ENCODE assay signal across 1 cellular context in the genomic region with DNA sequence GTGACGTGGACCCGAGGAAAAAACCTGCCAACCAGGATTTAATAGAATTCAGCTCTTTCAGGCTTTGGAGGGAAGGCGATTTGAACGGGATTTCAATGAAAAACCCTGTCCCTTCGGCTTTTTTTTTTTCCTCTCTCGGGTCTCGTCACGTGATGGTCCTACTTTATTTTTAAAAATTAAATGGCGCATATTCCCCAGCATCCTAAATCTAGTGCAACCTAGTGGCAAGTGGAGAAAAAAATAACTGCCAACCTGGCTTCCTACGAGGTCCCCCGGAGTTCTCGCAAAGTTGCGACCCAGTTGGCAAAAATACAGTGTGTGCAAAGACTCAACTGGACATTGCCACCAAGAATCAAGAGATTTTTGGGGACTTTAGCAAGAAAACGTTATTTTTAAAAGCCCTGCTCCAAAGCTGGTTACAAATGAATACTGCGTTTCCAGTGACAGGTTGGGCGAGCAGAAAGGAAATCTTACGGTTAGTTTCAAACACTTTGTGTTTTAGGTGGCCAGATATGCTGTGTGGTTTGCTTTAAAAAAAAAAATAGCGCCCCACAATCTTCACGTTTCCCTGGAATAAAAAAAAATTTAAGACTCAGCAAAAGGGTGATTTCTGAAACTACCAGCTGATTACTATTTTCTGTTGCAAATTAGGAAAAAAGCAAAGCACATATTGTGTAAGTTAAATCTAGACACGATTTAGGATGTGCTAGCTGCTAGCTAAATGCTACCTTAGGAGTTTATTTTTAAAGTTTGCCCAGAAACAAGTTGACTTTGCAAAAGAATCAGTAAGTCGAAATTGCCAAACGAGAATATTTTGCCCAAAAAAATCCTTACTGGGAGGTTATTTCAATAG.
A peak's percentile ranks its signal among the peaks of the same experiment; 100 is the strongest.
TF ChIP-seq lines count a peak whose summit lies in the region.

No MANE protein-coding gene starts in this region.

TF ChIP-seq in HepG2, 621 proteins besides CTCF, POLR2A, EP300 and RAD21 (continued from another document):
- TF ChIP-seq, protein P1, sequence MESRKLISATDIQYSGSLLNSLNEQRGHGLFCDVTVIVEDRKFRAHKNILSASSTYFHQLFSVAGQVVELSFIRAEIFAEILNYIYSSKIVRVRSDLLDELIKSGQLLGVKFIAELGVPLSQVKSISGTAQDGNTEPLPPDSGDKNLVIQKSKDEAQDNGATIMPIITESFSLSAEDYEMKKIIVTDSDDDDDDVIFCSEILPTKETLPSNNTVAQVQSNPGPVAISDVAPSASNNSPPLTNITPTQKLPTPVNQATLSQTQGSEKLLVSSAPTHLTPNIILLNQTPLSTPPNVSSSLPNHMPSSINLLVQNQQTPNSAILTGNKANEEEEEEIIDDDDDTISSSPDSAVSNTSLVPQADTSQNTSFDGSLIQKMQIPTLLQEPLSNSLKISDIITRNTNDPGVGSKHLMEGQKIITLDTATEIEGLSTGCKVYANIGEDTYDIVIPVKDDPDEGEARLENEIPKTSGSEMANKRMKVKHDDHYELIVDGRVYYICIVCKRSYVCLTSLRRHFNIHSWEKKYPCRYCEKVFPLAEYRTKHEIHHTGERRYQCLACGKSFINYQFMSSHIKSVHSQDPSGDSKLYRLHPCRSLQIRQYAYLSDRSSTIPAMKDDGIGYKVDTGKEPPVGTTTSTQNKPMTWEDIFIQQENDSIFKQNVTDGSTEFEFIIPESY (CRISPR knock-in tag; IDR thresholded peaks at IDR 0.05): no peak
- TF ChIP-seq TSC22D2 (CRISPR knock-in tag; IDR thresholded peaks at IDR 0.05; ENCODE audit: borderline replicate concordance) (no peak), DR1 (CRISPR knock-in tag; IDR thresholded peaks at IDR 0.05) (no peak), HCFC1 (IDR thresholded peaks at IDR 0.05; ENCODE audit: low read depth, low read length) (no peak), NBN (conservative IDR thresholded peaks at IDR 0.05) (no peak), ZNF563 (CRISPR knock-in tag; IDR thresholded peaks at IDR 0.05) (no peak), ZNF782 (CRISPR knock-in tag; IDR thresholded peaks at IDR 0.05; ENCODE audit: borderline replicate concordance) (no peak), ZKSCAN5 (CRISPR knock-in tag; IDR thresholded peaks at IDR 0.05) (no peak), PTBP1 (IDR thresholded peaks at IDR 0.05; ENCODE audit: low read depth, low read length, poor library complexity, severe bottlenecking) (no peak), KDM5A (IDR thresholded peaks at IDR 0.05; ENCODE audit: borderline replicate concordance, low read length) (peak; percentile 51; the same call in 1 of the 2 replicates), ZNF331 (CRISPR knock-in tag; IDR thresholded peaks at IDR 0.05) (no peak; the same call in 1 of the 2 replicates), ZNF557 (CRISPR knock-in tag; IDR thresholded peaks at IDR 0.05) (no peak), ZNF253 (CRISPR knock-in tag; IDR thresholded peaks at IDR 0.05; ENCODE audit: borderline replicate concordance) (no peak), SMAD3 (CRISPR knock-in tag; IDR thresholded peaks at IDR 0.05) (no peak), PCBP1 (IDR thresholded peaks at IDR 0.05; ENCODE audit: borderline replicate concordance, low read depth, low read length) (no peak), ZSCAN9 (CRISPR knock-in tag; IDR thresholded peaks at IDR 0.05; ENCODE audit: borderline replicate concordance) (no peak; the same call in 1 of the 2 replicates), CHCHD3 (CRISPR knock-in tag; IDR thresholded peaks at IDR 0.05) (no peak), ZNF83 (CRISPR knock-in tag; IDR thresholded peaks at IDR 0.05; ENCODE audit: borderline replicate concordance) (no peak), MYNN (CRISPR knock-in tag; IDR thresholded peaks at IDR 0.05; ENCODE audit: low read depth) (0 out of 2 replicates have a peak, but pooled peaks have one; percentile 20), ZNF17 (CRISPR knock-in tag; IDR thresholded peaks at IDR 0.05) (no peak), POLR2AphosphoS2 (IDR thresholded peaks at IDR 0.05; ENCODE audit: low read depth, low read length) (0 out of 2 replicates have a peak, but pooled peaks have one; percentile 5), TBX3 (IDR thresholded peaks at IDR 0.05; ENCODE audit: borderline replicate concordance) (no peak), CHD2 (IDR thresholded peaks at IDR 0.05; ENCODE audit: low read depth, low read length) (no peak), ZNF446 (CRISPR knock-in tag; IDR thresholded peaks at IDR 0.05) (no peak), ZNF839 (CRISPR knock-in tag; IDR thresholded peaks at IDR 0.05; ENCODE audit: borderline replicate concordance) (no peak; the same call in 1 of the 2 replicates), MAZ (IDR thresholded peaks at IDR 0.05; ENCODE audit: borderline replicate concordance, low read depth, low read length) (no peak), MAZ (CRISPR knock-in tag; IDR thresholded peaks at IDR 0.05; ENCODE audit: low read depth) (no peak), SNAPC2 (CRISPR knock-in tag; IDR thresholded peaks at IDR 0.05) (no peak)
- TF ChIP-seq, protein P2, sequence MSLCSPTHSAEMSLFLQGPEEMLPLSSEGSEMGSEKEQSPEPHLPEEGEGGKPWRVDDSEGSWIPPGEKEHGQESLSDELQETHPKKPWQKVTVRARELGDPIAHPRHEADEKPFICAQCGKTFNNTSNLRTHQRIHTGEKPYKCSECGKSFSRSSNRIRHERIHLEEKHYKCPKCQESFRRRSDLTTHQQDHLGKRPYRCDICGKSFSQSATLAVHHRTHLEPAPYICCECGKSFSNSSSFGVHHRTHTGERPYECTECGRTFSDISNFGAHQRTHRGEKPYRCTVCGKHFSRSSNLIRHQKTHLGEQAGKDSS (CRISPR knock-in tag; IDR thresholded peaks at IDR 0.05; ENCODE audit: borderline replicate concordance, low read depth): no peak
- TF ChIP-seq, protein P3, sequence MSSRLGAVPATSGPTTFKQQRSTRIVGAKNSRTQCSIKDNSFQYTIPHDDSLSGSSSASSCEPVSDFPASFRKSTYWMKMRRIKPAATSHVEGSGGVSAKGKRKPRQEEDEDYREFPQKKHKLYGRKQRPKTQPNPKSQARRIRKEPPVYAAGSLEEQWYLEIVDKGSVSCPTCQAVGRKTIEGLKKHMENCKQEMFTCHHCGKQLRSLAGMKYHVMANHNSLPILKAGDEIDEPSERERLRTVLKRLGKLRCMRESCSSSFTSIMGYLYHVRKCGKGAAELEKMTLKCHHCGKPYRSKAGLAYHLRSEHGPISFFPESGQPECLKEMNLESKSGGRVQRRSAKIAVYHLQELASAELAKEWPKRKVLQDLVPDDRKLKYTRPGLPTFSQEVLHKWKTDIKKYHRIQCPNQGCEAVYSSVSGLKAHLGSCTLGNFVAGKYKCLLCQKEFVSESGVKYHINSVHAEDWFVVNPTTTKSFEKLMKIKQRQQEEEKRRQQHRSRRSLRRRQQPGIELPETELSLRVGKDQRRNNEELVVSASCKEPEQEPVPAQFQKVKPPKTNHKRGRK (CRISPR knock-in tag; IDR thresholded peaks at IDR 0.05): no peak
- TF ChIP-seq, protein P4, sequence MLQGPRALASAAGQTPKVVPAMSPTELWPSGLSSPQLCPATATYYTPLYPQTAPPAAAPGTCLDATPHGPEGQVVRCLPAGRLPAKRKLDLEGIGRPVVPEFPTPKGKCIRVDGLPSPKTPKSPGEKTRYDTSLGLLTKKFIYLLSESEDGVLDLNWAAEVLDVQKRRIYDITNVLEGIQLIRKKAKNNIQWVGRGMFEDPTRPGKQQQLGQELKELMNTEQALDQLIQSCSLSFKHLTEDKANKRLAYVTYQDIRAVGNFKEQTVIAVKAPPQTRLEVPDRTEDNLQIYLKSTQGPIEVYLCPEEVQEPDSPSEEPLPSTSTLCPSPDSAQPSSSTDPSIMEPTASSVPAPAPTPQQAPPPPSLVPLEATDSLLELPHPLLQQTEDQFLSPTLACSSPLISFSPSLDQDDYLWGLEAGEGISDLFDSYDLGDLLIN (CRISPR knock-in tag; IDR thresholded peaks at IDR 0.05; ENCODE audit: borderline replicate concordance): no peak
